ENCODE assay signal across 1 cellular context in genomic region chr15:88950600-88951160, GRCh38.
TF ChIP-seq lines count a peak whose summit lies in the region.

No MANE protein-coding gene starts in this region.

TF ChIP-seq in HCT116, 20 proteins besides CTCF, POLR2A, EP300 and RAD21 (continued from another document):
- TF ChIP-seq, protein P1, sequence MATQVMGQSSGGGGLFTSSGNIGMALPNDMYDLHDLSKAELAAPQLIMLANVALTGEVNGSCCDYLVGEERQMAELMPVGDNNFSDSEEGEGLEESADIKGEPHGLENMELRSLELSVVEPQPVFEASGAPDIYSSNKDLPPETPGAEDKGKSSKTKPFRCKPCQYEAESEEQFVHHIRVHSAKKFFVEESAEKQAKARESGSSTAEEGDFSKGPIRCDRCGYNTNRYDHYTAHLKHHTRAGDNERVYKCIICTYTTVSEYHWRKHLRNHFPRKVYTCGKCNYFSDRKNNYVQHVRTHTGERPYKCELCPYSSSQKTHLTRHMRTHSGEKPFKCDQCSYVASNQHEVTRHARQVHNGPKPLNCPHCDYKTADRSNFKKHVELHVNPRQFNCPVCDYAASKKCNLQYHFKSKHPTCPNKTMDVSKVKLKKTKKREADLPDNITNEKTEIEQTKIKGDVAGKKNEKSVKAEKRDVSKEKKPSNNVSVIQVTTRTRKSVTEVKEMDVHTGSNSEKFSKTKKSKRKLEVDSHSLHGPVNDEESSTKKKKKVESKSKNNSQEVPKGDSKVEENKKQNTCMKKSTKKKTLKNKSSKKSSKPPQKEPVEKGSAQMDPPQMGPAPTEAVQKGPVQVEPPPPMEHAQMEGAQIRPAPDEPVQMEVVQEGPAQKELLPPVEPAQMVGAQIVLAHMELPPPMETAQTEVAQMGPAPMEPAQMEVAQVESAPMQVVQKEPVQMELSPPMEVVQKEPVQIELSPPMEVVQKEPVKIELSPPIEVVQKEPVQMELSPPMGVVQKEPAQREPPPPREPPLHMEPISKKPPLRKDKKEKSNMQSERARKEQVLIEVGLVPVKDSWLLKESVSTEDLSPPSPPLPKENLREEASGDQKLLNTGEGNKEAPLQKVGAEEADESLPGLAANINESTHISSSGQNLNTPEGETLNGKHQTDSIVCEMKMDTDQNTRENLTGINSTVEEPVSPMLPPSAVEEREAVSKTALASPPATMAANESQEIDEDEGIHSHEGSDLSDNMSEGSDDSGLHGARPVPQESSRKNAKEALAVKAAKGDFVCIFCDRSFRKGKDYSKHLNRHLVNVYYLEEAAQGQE (IDR thresholded peaks at IDR 0.05; ENCODE audit: low read depth): no peak
- TF ChIP-seq ZFX (IDR thresholded peaks at IDR 0.05): no peak
- TF ChIP-seq, protein P2, sequence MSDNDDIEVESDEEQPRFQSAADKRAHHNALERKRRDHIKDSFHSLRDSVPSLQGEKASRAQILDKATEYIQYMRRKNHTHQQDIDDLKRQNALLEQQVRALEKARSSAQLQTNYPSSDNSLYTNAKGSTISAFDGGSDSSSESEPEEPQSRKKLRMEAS (IDR thresholded peaks at IDR 0.05): no peak
